Comparison of ENCODE assay signal across 9 cellular contexts in genomic region chr1:100868364-100868995, GRCh38. TPM values are rescaled to one million over a fixed set of nuclear protein-coding genes. Genes with fewer than 3 reads are reported as not detected.
DNase-seq lines count a peak whose midpoint lies in the region; ATAC-seq and TF ChIP-seq lines count a peak whose summit lies in the region.
"Had no signal": no experiment of that assay in that cellular context is flagged by ENCODE, and none has a peak within 500 bp of the region (broad histone marks: within the 10 kb centered on the region; RNA-seq: fewer than 3 reads in every experiment).

No MANE protein-coding gene starts in this region.

- ATAC-seq in left colon = no peak

- H3K4me2 ChIP-seq in MM.1S (ENCODE audit: low read depth, low read length) = no peak overlapping the region
- H3K4me2 ChIP-seq: BLaER1 treated with 17β-estradiol and CSF1 and Interleukin-3, amounts not matched to agents 10 nM and 100 nM had no signal

- no peaks in the 10 kb centered on the region for H3K27me3 ChIP-seq in MM.1S (replicated peaks; ENCODE audit: insufficient read depth, low read length)
- H3K27me3 ChIP-seq: BLaER1 treated with 17β-estradiol and CSF1 and Interleukin-3, amounts not matched to agents 10 nM and 100 nM had no signal

- no peaks in the 10 kb centered on the region for H3F3A ChIP-seq in MM.1S (ENCODE audit: insufficient read depth, low read length)

- H3K27ac ChIP-seq in MM.1S (ENCODE audit: low read length) = no peak overlapping the region
- H3K27ac ChIP-seq: BLaER1 treated with 17β-estradiol and CSF1 and Interleukin-3, amounts not matched to agents 10 nM and 100 nM had no signal

- no peak overlapping the region for H3K9ac ChIP-seq in MM.1S (ENCODE audit: low read length)
- H3K9ac ChIP-seq: BLaER1 treated with 17β-estradiol and CSF1 and Interleukin-3, amounts not matched to agents 10 nM and 100 nM had no signal

- DNase-seq in DMS153 treated with DMSO at 0.1 percent for 48 hours (lab: John Stamatoyannopoulos, UW; ENCODE audit: unreplicated experiment) = peak; percentile 30
- DNase-seq in DMS153 (lab: John Stamatoyannopoulos, UW) = no peak
- peak; percentile 26 for DNase-seq in MM.1S
- peak; percentile 58 for DNase-seq in astrocyte of the cerebellum (ENCODE audit: low read depth)
- DNase-seq in kidney tubule cell (ENCODE audit: low spot score) = peak; percentile 51
- DNase-seq in left colon = no peak
- DNase-seq in activated gamma-delta T cell treated with Interleukin-2 at 50 U/mL for 16 hours = no peak
- DNase-seq in activated CD8-positive, alpha-beta memory T cell treated with anti-CD3 and anti-CD28 coated beads, Interleukin-2, amount 50 U/mL, for 48 hours = no peak

- intact Hi-C loops in left colon (cut with DNase I, micrococcal nuclease) = loop anchor here in 1 of 2 donors (2.0 to 10.0 kb wide), 3 partner anchors 262 to 1064 kb away; no protein-coding TSS in a partner anchor

- H4K20me1 ChIP-seq in MM.1S (ENCODE audit: insufficient read depth, low read length) = no peaks in the 10 kb centered on the region
- H4K20me1 ChIP-seq: BLaER1 treated with 17β-estradiol and CSF1 and Interleukin-3, amounts not matched to agents 10 nM and 100 nM had no signal

- no peaks in the 10 kb centered on the region for H3K9me3 ChIP-seq in MM.1S (replicated peaks; ENCODE audit: insufficient read depth, low read length)
- H3K9me3 ChIP-seq: BLaER1 treated with 17β-estradiol and CSF1 and Interleukin-3, amounts not matched to agents 10 nM and 100 nM had no signal

- in situ Hi-C loops in astrocyte of the cerebellum (cut with HindIII; ENCODE audit: low sequenced_read_pairs) = no loop called here

- TF ChIP-seq CTCF in MM.1S (IDR thresholded peaks at IDR 0.05; ENCODE audit: low read length) (peak; percentile 40), astrocyte of the cerebellum (IDR thresholded peaks at IDR 0.05; ENCODE audit: low read depth, low read length, missing control alignments) (peak; percentile 32)

- no peaks in the 10 kb centered on the region for H3K79me2 ChIP-seq in MM.1S (ENCODE audit: low read length)

- no peak overlapping the region for H2AFZ ChIP-seq in MM.1S (ENCODE audit: low read length)

- H3K36me3 ChIP-seq in MM.1S (replicated peaks; ENCODE audit: insufficient read depth, low read length) = no peaks in the 10 kb centered on the region

- no peak overlapping the region for H3K4me3 ChIP-seq in MM.1S (ENCODE audit: low read length)
- no peak overlapping the region for H3K4me3 ChIP-seq in astrocyte of the cerebellum (ENCODE audit: low read depth, low read length)
- H3K4me3 ChIP-seq: BLaER1 treated with 17β-estradiol and CSF1 and Interleukin-3, amounts not matched to agents 10 nM and 100 nM had no signal

- no peaks in the 10 kb centered on the region for H3K4me1 ChIP-seq in MM.1S (ENCODE audit: low read length)
- H3K4me1 ChIP-seq: BLaER1 treated with 17β-estradiol and CSF1 and Interleukin-3, amounts not matched to agents 10 nM and 100 nM had no signal

- H3K9me2 ChIP-seq in MM.1S (replicated peaks; ENCODE audit: insufficient read depth, low read length) = no peaks in the 10 kb centered on the region

RNA-seq across cellular contexts. Expression of gene EXTL2, which starts 26.2 kb away (rescaled TPM):
- 1 to 10 TPM; 3.6 to 5.5 TPM for total RNA-seq in left colon

RNA-seq across cellular contexts. Expression of gene SLC30A7, which starts 27.4 kb away (rescaled TPM):
- 10 to 100 TPM; 33.2 to 36.9 TPM for total RNA-seq in left colon

Comparison
In these comparisons a context has a peak if more than half of its experiments do, and no peak if none do; other contexts are left out.
1. DNase-seq: peak in DMS153 treated with DMSO at 0.1 percent for 48 hours (single experiment), MM.1S (single experiment), astrocyte of the cerebellum (single experiment) and kidney tubule cell (single experiment); none in DMS153 (single experiment), left colon (0 of 2), activated gamma-delta T cell treated with Interleukin-2 at 50 U/mL for 16 hours (single experiment) and activated CD8-positive, alpha-beta memory T cell treated with anti-CD3 and anti-CD28 coated beads, Interleukin-2, amount 50 U/mL, for 48 hours (single experiment).